1 cellular context compared by ENCODE assay signal in genomic region chr6:18214003-18214402, GRCh38.
TF ChIP-seq lines count a peak whose summit lies in the region.

No MANE protein-coding gene starts in this region.

TF ChIP-seq in GM12878, 131 proteins besides CTCF, POLR2A, EP300 and RAD21 (continued from another document and continues in another):
- TF ChIP-seq ZBTB40 (IDR thresholded peaks at IDR 0.05; ENCODE audit: borderline replicate concordance) (no peak), CREM (IDR thresholded peaks at IDR 0.05; ENCODE audit: low read depth) (no peak), ESRRA (IDR thresholded peaks at IDR 0.05; ENCODE audit: low read length) (no peak), SKIL (IDR thresholded peaks at IDR 0.05; ENCODE audit: low read depth, poor library complexity, severe bottlenecking) (no peak), IRF4 (IDR thresholded peaks at IDR 0.05; ENCODE audit: low read depth, low read length) (no peak), BCLAF1 (IDR thresholded peaks at IDR 0.05) (no peak), GATAD2B (conservative IDR thresholded peaks at IDR 0.05; ENCODE audit: low read depth) (peak; percentile 52), BCL11A (IDR thresholded peaks at IDR 0.05; ENCODE audit: low read depth, low read length) (no peak), PKNOX1 (IDR thresholded peaks at IDR 0.05) (peak; percentile 70; the same call in 1 of the 2 replicates), CBFB (IDR thresholded peaks at IDR 0.05; ENCODE audit: low read depth) (0 out of 2 replicates have a peak, but pooled peaks have one; percentile 3), ZNF274 (IDR thresholded peaks at IDR 0.05; ENCODE audit: insufficient read depth, insufficient read length) (no peak), SIX5 (IDR thresholded peaks at IDR 0.05; ENCODE audit: low read depth, low read length, severe bottlenecking) (no peak), BCL3 (IDR thresholded peaks at IDR 0.05; ENCODE audit: borderline replicate concordance, insufficient read depth, low read depth, low read length, poor library complexity, severe bottlenecking) (no peak), PAX5 (IDR thresholded peaks at IDR 0.05; ENCODE audit: borderline replicate concordance, low read depth, low read length) (peak; percentile 57; the same call in 1 of the 2 replicates), BACH1 (IDR thresholded peaks at IDR 0.05; ENCODE audit: borderline replicate concordance) (no peak), POLR2AphosphoS5 (IDR thresholded peaks at IDR 0.05; ENCODE audit: low read length) (no peak), MTA3 (IDR thresholded peaks at IDR 0.05; ENCODE audit: borderline replicate concordance, low read length) (peak; percentile 77; the same call in 1 of the 2 replicates), NRF1 (conservative IDR thresholded peaks at IDR 0.05; ENCODE audit: low read depth, low read length) (no peak), RAD51 (IDR thresholded peaks at IDR 0.05) (no peak), MLLT1 (IDR thresholded peaks at IDR 0.05) (0 out of 2 replicates have a peak, but pooled peaks have one; percentile 12), MEF2B (IDR thresholded peaks at IDR 0.05; ENCODE audit: partially characterized antibody, poor library complexity, severe bottlenecking) (peak; percentile 42), IRF3 (IDR thresholded peaks at IDR 0.05) (no peak), ZNF384 (IDR thresholded peaks at IDR 0.05; ENCODE audit: borderline replicate concordance, low read depth, low read length) (no peak), RB1 (IDR thresholded peaks at IDR 0.05; ENCODE audit: borderline replicate concordance) (no peak), TCF3 (IDR thresholded peaks at IDR 0.05; ENCODE audit: borderline replicate concordance, insufficient read depth, low read depth, low read length) (no peak), SRF (IDR thresholded peaks at IDR 0.05; ENCODE audit: low read depth in 2 of 2, low read length in 2 of 2) (no peak), NR2F1 (conservative IDR thresholded peaks at IDR 0.05) (no peak), PBX3 (IDR thresholded peaks at IDR 0.05; ENCODE audit: insufficient replicate concordance, low read depth, low read length) (peak; percentile 12), TARDBP (IDR thresholded peaks at IDR 0.05; ENCODE audit: borderline replicate concordance) (no peak), E2F4 (IDR thresholded peaks at IDR 0.05; ENCODE audit: low read depth, low read length) (no peak), SREBF1 (IDR thresholded peaks at IDR 0.05; ENCODE audit: low read length) (no peak), ZNF592 (IDR thresholded peaks at IDR 0.05) (no peak), TCF12 (IDR thresholded peaks at IDR 0.05; ENCODE audit: low read depth, low read length) (peak; percentile 37; the same call in 1 of the 2 replicates), SPI1 (IDR thresholded peaks at IDR 0.05; ENCODE audit: borderline replicate concordance, insufficient read depth, low read depth, low read length) (peak; percentile 32; the same call in 1 of the 2 replicates)
